22 cellular contexts compared by ENCODE assay signal in the genomic region with DNA sequence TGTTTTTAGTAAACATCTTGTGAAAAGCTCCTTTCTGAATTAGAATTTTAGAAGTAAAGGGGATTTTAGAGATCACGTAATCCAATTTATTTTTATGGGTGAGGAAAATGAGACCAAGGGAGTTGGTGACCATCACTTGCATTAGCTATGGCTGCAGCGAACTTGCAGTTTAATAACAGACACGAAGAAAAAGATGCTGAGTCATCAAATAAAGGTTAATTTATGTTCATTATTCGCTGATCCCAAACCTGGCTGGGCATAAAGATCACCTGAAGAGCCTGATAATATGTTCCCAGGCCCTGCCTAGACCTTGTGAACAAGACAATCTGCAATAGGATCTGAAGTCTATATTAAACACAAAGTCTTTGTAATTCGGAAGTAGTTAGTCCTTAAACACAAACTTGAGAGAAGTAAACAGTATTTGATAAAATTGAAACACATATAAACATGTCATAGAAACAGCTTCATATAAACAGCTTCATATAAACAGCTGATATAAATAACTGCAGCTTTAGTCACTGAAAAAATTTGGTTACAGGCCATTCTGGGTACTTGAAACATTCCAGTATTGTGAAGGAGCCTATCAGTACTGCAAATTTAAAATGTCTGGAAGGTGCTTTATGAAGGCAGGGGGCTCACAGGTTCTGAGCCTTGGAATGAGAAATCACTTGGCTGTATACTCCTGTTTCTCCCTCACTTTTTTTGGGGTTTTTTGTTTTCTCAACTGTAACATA. TPM values are rescaled to one million over a fixed set of nuclear protein-coding genes. Genes with fewer than 3 reads are reported as not detected.
"Had no signal": no experiment of that assay in that cellular context is flagged by ENCODE, and none has a peak within 500 bp of the region (broad histone marks: within the 10 kb centered on the region; RNA-seq: fewer than 3 reads in every experiment).

No MANE protein-coding gene starts in this region.

- ATAC-seq: left ventricle myocardium superior; natural killer cell treated with Interleukin-12 subunit alpha and Interleukin-12 subunit beta and Interleukin-15 and Interleukin-18, amount 100 ng/mL, for 72 hours; pancreas; sciatic nerve; stimulated activated naive CD8-positive, alpha-beta T cell treated with anti-CD3 and anti-CD28 coated beads, Interleukin-15, amount 100 ng/mL, for 72 hours had no signal

- H3K9me3 ChIP-seq: colonic mucosa, esophagus squamous epithelium, lower lobe of right lung, neutrophil, pancreas, suprapubic skin, transverse colon, vagina had no signal

- H3K36me3 ChIP-seq: colonic mucosa, esophagus squamous epithelium, lower lobe of right lung, neutrophil, pancreas, suprapubic skin, transverse colon, vagina had no signal

- H3K4me3 ChIP-seq: colonic mucosa, esophagus squamous epithelium, lower lobe of right lung, pancreas, smooth muscle cell, suprapubic skin, transverse colon, vagina had no signal

- H3K4me1 ChIP-seq: colonic mucosa, esophagus squamous epithelium, lower lobe of right lung, pancreas, suprapubic skin, transverse colon, vagina had no signal

- DNase-seq: colonic mucosa; dermis blood vessel endothelial cell; effector memory CD4-positive, alpha-beta T cell; erythroblast; esophagus squamous epithelium; left ventricle myocardium superior; lower lobe of right lung; naive B cell; pancreas; stimulated activated CD4-positive, alpha-beta T cell treated with anti-CD3 and anti-CD28 coated beads, Interleukin-12 subunit alpha, Interleukin-12 subunit beta, amount 100 ng/mL, for 4 hours; stimulated activated CD4-positive, alpha-beta T cell treated with anti-CD3 and anti-CD28 coated beads, Interleukin-1b, Interleukin-23, amount 100 ng/mL, for 48 hours; stimulated activated CD4-positive, alpha-beta T cell treated with anti-CD3 and anti-CD28 coated beads, Interleukin-4, amount 100 ng/mL, for 1 hour; stimulated activated CD8-positive, alpha-beta memory T cell treated with anti-CD3 and anti-CD28 coated beads, Interleukin-4, amount 100 ng/mL, for 48 hours; stimulated activated naive CD4-positive, alpha-beta T cell; stimulated activated naive CD8-positive, alpha-beta T cell treated with anti-CD3 and anti-CD28 coated beads, Interleukin-15, amount 100 ng/mL, for 72 hours; transverse colon had no signal

RNA-seq across cellular contexts. Expression of gene GPR158, which starts 16.5 kb away (rescaled TPM):
- total RNA-seq: dermis blood vessel endothelial cell; esophagus squamous epithelium; left ventricle myocardium superior; natural killer cell treated with Interleukin-12 subunit alpha and Interleukin-12 subunit beta and Interleukin-15 and Interleukin-18, amount 100 ng/mL, for 72 hours had no signal
